ENCODE assay signal across 10 cellular contexts in genomic region chr19:18428173-18428836, GRCh38. TPM values are rescaled to one million over a fixed set of nuclear protein-coding genes. Genes with fewer than 3 reads are reported as not detected.
DNase-seq lines count a peak whose midpoint lies in the region; ATAC-seq and TF ChIP-seq lines count a peak whose summit lies in the region.
"Had no signal": no experiment of that assay in that cellular context is flagged by ENCODE, and none has a peak within 500 bp of the region (broad histone marks: within the 10 kb centered on the region; RNA-seq: fewer than 3 reads in every experiment).

No MANE protein-coding gene starts in this region.

- TF ChIP-seq POLR2A in ovary (IDR thresholded peaks at IDR 0.05), result no peak

- H3K27ac ChIP-seq in KOPT-K1 (ENCODE audit: low read depth, low read length, poor library complexity, severe bottlenecking) (peak overlapping the region; percentile 55), ovary (peak overlapping the region; percentile 77 to 87)

- TF ChIP-seq CTCF in ovary (IDR thresholded peaks at IDR 0.05), result no peak

- H3K36me3 ChIP-seq in KOPT-K1 (ENCODE audit: insufficient read depth, low read length), result peaks cover 46% of the 10 kb centered on the region
- no peaks in the 10 kb centered on the region for H3K36me3 ChIP-seq in ovary

- intact Hi-C loops in ovary (cut with DNase I), result loop anchor here in 1 of 4 donors (10.0 kb wide), 1 partner anchor 424 kb away; the partner anchor contains the start of gene ARRDC2

- no peaks in the 10 kb centered on the region for H3K9me3 ChIP-seq in KOPT-K1 (ENCODE audit: insufficient read depth, low read length, poor library complexity, severe bottlenecking)
- H3K9me3 ChIP-seq in ovary, result no peaks in the 10 kb centered on the region

- TF ChIP-seq EP300 in ovary (IDR thresholded peaks at IDR 0.05), result no peak

- peaks cover 26% of the 10 kb centered on the region for H3K4me1 ChIP-seq in ovary (ENCODE audit: insufficient read depth)

- 50 to 77% (median 55%) methylated on average over 15 to 18 of the region's 18 CpGs for WGBS in ovary, 3 donors

- peak; percentile 5 for ATAC-seq in GM19035 (IDR thresholded peaks at IDR 0.05; ENCODE audit: unreplicated experiment)

- DNase-seq in ecto neural progenitor cell (ENCODE audit: low spot score) (peak; percentile 64), ovary (peak in 1 of 5 donors; percentile 42), NCI-H2227 treated with DMSO at 0.1 percent for 48 hours (lab: John Stamatoyannopoulos, UW) (no peak), iPS-NIHi7 (ENCODE audit: extremely low spot score) (no peak), NCI-H748 treated with DMSO at 0.1 percent for 48 hours (lab: John Stamatoyannopoulos, UW) (no peak), glomerular visceral epithelial cell (ENCODE audit: extremely low spot score) (no peak)

- H3K27me3 ChIP-seq in ovary, result no peaks in the 10 kb centered on the region

- H3K4me3 ChIP-seq in ovary, result no peak overlapping the region

RNA-seq across cellular contexts. Expression of gene SSBP4, which starts 9.1 kb away (rescaled TPM):
- total RNA-seq in ovary, result 100 to 1,000 TPM in 2 of 7 donors, 10 to 100 TPM in 5; 58.9 to 124 (median 88.3) TPM
- polyA plus RNA-seq in ovary, result 10 to 100 TPM in 1 of 2 donors, 1 to 10 TPM in 1; 4.6 to 90.3 TPM

RNA-seq across cellular contexts. Expression of gene ISYNA1, which starts 9.6 kb away (rescaled TPM):
- 100 to 1,000 TPM in 6 of 7 donors, 10 to 100 TPM in 1; 45.2 to 345 (median 217) TPM for total RNA-seq in ovary
- polyA plus RNA-seq in ovary, result 100 to 1,000 TPM in 1 of 2 donors, 1 to 10 TPM in 1; 9.6 to 144 TPM

RNA-seq across cellular contexts. Expression of gene LRRC25, which starts 30.9 kb away (rescaled TPM):
- 1 to 10 TPM; 1.8 to 9.2 (median 2.4) TPM for total RNA-seq in ovary
- 1 to 10 TPM; 1.4 to 3.2 TPM for polyA plus RNA-seq in ovary
- total RNA-seq: pulmonary artery endothelial cell; T-helper 2 cell treated with Interferon-gamma antibody and Interleukin-4, amounts not matched to agents 100 ng/mL and 5 ng/mL, for 36 hours had no signal

RNA-seq across cellular contexts. Expression of gene GDF15, which starts 42.3 kb away (rescaled TPM):
- total RNA-seq in ovary, result 10 to 100 TPM in 2 of 7 donors, 1 to 10 TPM in 5; 1.5 to 20.9 (median 3.7) TPM
- polyA plus RNA-seq in ovary, result 1 to 10 TPM in 1 of 2 donors, under 1 TPM in 1; 0.67 to 2.7 TPM
- total RNA-seq: T-helper 2 cell treated with Interferon-gamma antibody and Interleukin-4, amounts not matched to agents 100 ng/mL and 5 ng/mL, for 36 hours had no signal
